Comparison of ENCODE assay signal across 9 cellular contexts in genomic region chr2:202588647-202589581, GRCh38. TPM values are rescaled to one million over a fixed set of nuclear protein-coding genes. Genes with fewer than 3 reads are reported as not detected.
A peak's percentile ranks its signal among the peaks of the same experiment; 100 is the strongest.
DNase-seq lines count a peak whose midpoint lies in the region; ATAC-seq and TF ChIP-seq lines count a peak whose summit lies in the region.
"Had no signal": no experiment of that assay in that cellular context is flagged by ENCODE, and none has a peak within 500 bp of the region (broad histone marks: within the 10 kb centered on the region; RNA-seq: fewer than 3 reads in every experiment).

No MANE protein-coding gene starts in this region.

- no peak overlapping the region for H3K4me3 ChIP-seq in CD8-positive, alpha-beta memory T cell (ENCODE audit: low read length)

- peak overlapping the region in 4 of 7 donors; percentile 19 to 69 (median 30) for H3K4me3 Mint-ChIP-seq in CD8-positive, alpha-beta memory T cell
- H3K4me3 Mint-ChIP-seq in activated T-cell treated with anti-CD3 and anti-CD28 coated beads, Interleukin-2, amount 50 U/mL, for 24 hours = peak overlapping the region; percentile 29
- no peak overlapping the region for H3K4me3 Mint-ChIP-seq in natural killer cell
- peak overlapping the region; percentile 10 for H3K4me3 Mint-ChIP-seq in stimulated activated memory B cell treated with anti-CD40 and anti-IgM and Interleukin-4, amounts not matched to agents 10 μg/mL and 1 μg/mL and 100 μg/mL, for 72 hours
- H3K4me3 Mint-ChIP-seq: T-helper 1 cell treated with Interleukin-12 subunit alpha and Interleukin-12 subunit beta and Interleukin-4 antibody, amounts not matched to agents 30 μg/mL and 1 μg/mL, for 36 hours had no signal

- no peak overlapping the region for H3K27ac ChIP-seq in CD8-positive, alpha-beta memory T cell (ENCODE audit: low read depth, low read length)

- intact Hi-C loops in natural killer cell (cut with micrococcal nuclease) = loop anchor here (1.0 kb wide), 2 partner anchors 281 to 1226 kb away; no protein-coding TSS in a partner anchor

- ATAC-seq in GM19468 (IDR thresholded peaks at IDR 0.05; ENCODE audit: extremely low read depth, unreplicated experiment) (peak; percentile 32), natural killer cell (peak; percentile 88 to 100 (median 99))
- ATAC-seq in stimulated activated memory B cell treated with anti-CD40 and anti-IgM and Interleukin-4, amounts not matched to agents 10 μg/mL and 1 μg/mL and 100 μg/mL, for 72 hours = peak; percentile 94

- H3K4me1 ChIP-seq in CD8-positive, alpha-beta memory T cell (ENCODE audit: insufficient read depth, low read length) = peaks cover 8% of the 10 kb centered on the region

- no peaks in the 10 kb centered on the region for H3K27me3 Mint-ChIP-seq in CD8-positive, alpha-beta memory T cell
- H3K27me3 Mint-ChIP-seq in activated T-cell treated with anti-CD3 and anti-CD28 coated beads, Interleukin-2, amount 50 U/mL, for 24 hours = peaks cover 2% of the 10 kb centered on the region
- peaks cover 6 to 8% of the 10 kb centered on the region in 2 donors for H3K27me3 Mint-ChIP-seq in natural killer cell (ENCODE audit: low read depth in 2 of 2)
- H3K27me3 Mint-ChIP-seq in stimulated activated memory B cell treated with anti-CD40 and anti-IgM and Interleukin-4, amounts not matched to agents 10 μg/mL and 1 μg/mL and 100 μg/mL, for 72 hours = no peaks in the 10 kb centered on the region

- no peaks in the 10 kb centered on the region for H3K9me3 ChIP-seq in CD8-positive, alpha-beta memory T cell (ENCODE audit: low read length)

- peaks cover 4 to 10% (median 7%) of the 10 kb centered on the region in 3 donors for H3K4me1 Mint-ChIP-seq in CD8-positive, alpha-beta memory T cell
- H3K4me1 Mint-ChIP-seq in activated T-cell treated with anti-CD3 and anti-CD28 coated beads, Interleukin-2, amount 50 U/mL, for 24 hours (ENCODE audit: low read depth) = peaks cover 10% of the 10 kb centered on the region
- H3K4me1 Mint-ChIP-seq in natural killer cell = peaks cover 7% of the 10 kb centered on the region in 2 donors
- H3K4me1 Mint-ChIP-seq in stimulated activated memory B cell treated with anti-CD40 and anti-IgM and Interleukin-4, amounts not matched to agents 10 μg/mL and 1 μg/mL and 100 μg/mL, for 72 hours = peaks cover 23% of the 10 kb centered on the region

- DNase-seq in CD8-positive, alpha-beta memory T cell = peak; percentile 39 to 80 (median 66)
- peak; percentile 76 for DNase-seq in KBM-7
- peak; percentile 25 for DNase-seq in OCI-M2 (lab: John Stamatoyannopoulos, UW; ENCODE audit: unreplicated experiment)
- DNase-seq in activated T-cell treated with anti-CD3 and anti-CD28 coated beads, Interleukin-2, amount 50 U/mL, for 24 hours = peak; percentile 70
- peak; percentile 58 for DNase-seq in fibroblast of gingiva (ENCODE audit: low read depth)
- peak; percentile 52 for DNase-seq in natural killer cell

- peak; percentile 78 for TF ChIP-seq CTCF in natural killer cell (IDR thresholded peaks at IDR 0.05)

- in situ Hi-C loops in KBM-7 (cut with MboI; ENCODE audit: low pct_unique_long_range_greater_than_20kb, low sequenced_read_pairs) = loop anchor here (25.0 kb wide), 1 partner anchor 848 kb away; no protein-coding TSS in a partner anchor

- peaks cover 0 to 3% (median 0%) of the 10 kb centered on the region in 3 donors for H3K36me3 Mint-ChIP-seq in CD8-positive, alpha-beta memory T cell
- H3K36me3 Mint-ChIP-seq in activated T-cell treated with anti-CD3 and anti-CD28 coated beads, Interleukin-2, amount 50 U/mL, for 24 hours (ENCODE audit: low read depth) = no peaks in the 10 kb centered on the region
- H3K36me3 Mint-ChIP-seq in natural killer cell = no peaks in the 10 kb centered on the region
- H3K36me3 Mint-ChIP-seq in stimulated activated memory B cell treated with anti-CD40 and anti-IgM and Interleukin-4, amounts not matched to agents 10 μg/mL and 1 μg/mL and 100 μg/mL, for 72 hours = no peaks in the 10 kb centered on the region

- peak overlapping the region in 1 of 8 donors; percentile 12 for H3K27ac Mint-ChIP-seq in CD8-positive, alpha-beta memory T cell
- peak overlapping the region; percentile 50 for H3K27ac Mint-ChIP-seq in activated T-cell treated with anti-CD3 and anti-CD28 coated beads, Interleukin-2, amount 50 U/mL, for 24 hours
- H3K27ac Mint-ChIP-seq in natural killer cell = no peak overlapping the region
- peak overlapping the region; percentile 44 for H3K27ac Mint-ChIP-seq in stimulated activated memory B cell treated with anti-CD40 and anti-IgM and Interleukin-4, amounts not matched to agents 10 μg/mL and 1 μg/mL and 100 μg/mL, for 72 hours
- H3K27ac Mint-ChIP-seq: T-helper 1 cell treated with Interleukin-12 subunit alpha and Interleukin-12 subunit beta and Interleukin-4 antibody, amounts not matched to agents 30 μg/mL and 1 μg/mL, for 36 hours had no signal

- no peaks in the 10 kb centered on the region for H3K27me3 ChIP-seq in CD8-positive, alpha-beta memory T cell (ENCODE audit: insufficient read depth, low read length, poor library complexity, severe bottlenecking)

- CTCF ChIA-PET in CD8-positive, alpha-beta memory T cell (lab: Charles Lee) = interaction anchor here (0.6 to 5.0 kb wide), 27 partner anchors 10 to 837 kb away, joined by 3 to 39 read pairs (median 4); partner anchors contain the start of genes CARF, CYP20A1, FAM117B and ICA1L

- H3K36me3 ChIP-seq in CD8-positive, alpha-beta memory T cell (ENCODE audit: insufficient read depth, low read length) = no peaks in the 10 kb centered on the region

- POLR2A ChIA-PET in CD8-positive, alpha-beta memory T cell (lab: Charles Lee) = interaction anchor here (0.6 to 1.4 kb wide), 3 partner anchors 10 to 120 kb away, joined by 3 to 10 read pairs (median 7); partner anchors contain the start of gene FAM117B

- H3K9me3 Mint-ChIP-seq in CD8-positive, alpha-beta memory T cell = no peaks in the 10 kb centered on the region
- H3K9me3 Mint-ChIP-seq in activated T-cell treated with anti-CD3 and anti-CD28 coated beads, Interleukin-2, amount 50 U/mL, for 24 hours = no peaks in the 10 kb centered on the region
- H3K9me3 Mint-ChIP-seq in natural killer cell = no peaks in the 10 kb centered on the region
- no peaks in the 10 kb centered on the region for H3K9me3 Mint-ChIP-seq in stimulated activated memory B cell treated with anti-CD40 and anti-IgM and Interleukin-4, amounts not matched to agents 10 μg/mL and 1 μg/mL and 100 μg/mL, for 72 hours
- H3K9me3 Mint-ChIP-seq: T-helper 1 cell treated with Interleukin-12 subunit alpha and Interleukin-12 subunit beta and Interleukin-4 antibody, amounts not matched to agents 30 μg/mL and 1 μg/mL, for 36 hours had no signal

RNA-seq across cellular contexts. Expression of gene FAM117B, which starts 45.9 kb away (rescaled TPM):
- 1 to 10 TPM; 5.9 to 6.4 TPM for total RNA-seq in CD8-positive, alpha-beta memory T cell
- polyA plus RNA-seq in CD8-positive, alpha-beta memory T cell = 8.0 TPM
- total RNA-seq in natural killer cell = 10 to 100 TPM; 11.6 to 14.2 (median 13.1) TPM

Comparison
In these comparisons a context has a peak if more than half of its experiments do, and no peak if none do; other contexts are left out.
1. DNase-seq: peak in every context shown above with its lines; median percentile 76 in KBM-7; 70 in activated T-cell treated with anti-CD3 and anti-CD28 coated beads, Interleukin-2, amount 50 U/mL, for 24 hours; 66 in CD8-positive, alpha-beta memory T cell; 58 in fibroblast of gingiva; 52 in natural killer cell; 25 in OCI-M2.
2. H3K27ac Mint-ChIP-seq: peak in activated T-cell treated with anti-CD3 and anti-CD28 coated beads, Interleukin-2, amount 50 U/mL, for 24 hours (single experiment) and stimulated activated memory B cell treated with anti-CD40 and anti-IgM and Interleukin-4, amounts not matched to agents 10 μg/mL and 1 μg/mL and 100 μg/mL, for 72 hours (single experiment); none in natural killer cell (0 of 2).
3. ATAC-seq: peak in every context shown above with its lines; median percentile 99 in natural killer cell; 94 in stimulated activated memory B cell treated with anti-CD40 and anti-IgM and Interleukin-4, amounts not matched to agents 10 μg/mL and 1 μg/mL and 100 μg/mL, for 72 hours; 32 in GM19468.